ENCODE assay signal across 18 cellular contexts in the genomic region with DNA sequence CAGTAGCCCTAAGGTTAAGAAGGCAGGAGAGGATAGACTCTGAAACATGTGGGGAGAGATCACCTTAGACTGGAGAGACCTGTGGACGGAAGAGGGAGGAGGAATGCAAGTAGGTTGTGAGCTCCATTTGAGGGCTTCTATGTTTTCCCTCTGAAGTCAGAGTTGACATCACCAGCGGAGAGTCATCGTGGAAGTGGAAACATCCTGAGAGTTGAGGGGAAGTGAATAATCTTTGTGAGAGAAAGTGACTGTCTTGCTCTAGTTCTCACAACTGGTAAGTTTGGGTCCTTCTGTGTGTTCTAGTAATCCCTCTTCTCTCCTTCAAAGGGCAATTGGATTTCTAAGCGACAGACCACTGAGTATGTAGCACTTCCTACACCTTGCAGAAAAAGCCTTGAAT.
A peak's percentile ranks its signal among the peaks of the same experiment; 100 is the strongest.
DNase-seq lines count a peak whose midpoint lies in the region; ATAC-seq lines count a peak whose summit lies in the region.
"Had no signal": no experiment of that assay in that cellular context is flagged by ENCODE, and none has a peak within 500 bp of the region (broad histone marks: within the 10 kb centered on the region; RNA-seq: fewer than 3 reads in every experiment).

No MANE protein-coding gene starts in this region.

- no peaks in the 10 kb centered on the region for H3K36me3 Mint-ChIP-seq in T-helper 1 cell treated with Interleukin-12 subunit alpha and Interleukin-12 subunit beta and Interleukin-4 antibody, amounts not matched to agents 30 μg/mL and 1 μg/mL, for 36 hours (ENCODE audit: low read depth)
- H3K36me3 Mint-ChIP-seq: WTC11 had no signal

- no peaks in the 10 kb centered on the region for H3K9me3 Mint-ChIP-seq in T-helper 1 cell treated with Interleukin-12 subunit alpha and Interleukin-12 subunit beta and Interleukin-4 antibody, amounts not matched to agents 30 μg/mL and 1 μg/mL, for 36 hours
- H3K9me3 Mint-ChIP-seq: WTC11 had no signal

- peak overlapping the region; percentile 6 for H3K27ac Mint-ChIP-seq in T-helper 1 cell treated with Interleukin-12 subunit alpha and Interleukin-12 subunit beta and Interleukin-4 antibody, amounts not matched to agents 30 μg/mL and 1 μg/mL, for 36 hours
- H3K27ac Mint-ChIP-seq: WTC11 had no signal

- peaks cover 34% of the 10 kb centered on the region for H3K4me1 Mint-ChIP-seq in T-helper 1 cell treated with Interleukin-12 subunit alpha and Interleukin-12 subunit beta and Interleukin-4 antibody, amounts not matched to agents 30 μg/mL and 1 μg/mL, for 36 hours (ENCODE audit: low read depth)

- no peak for ATAC-seq in GM18868 (IDR thresholded peaks at IDR 0.05; ENCODE audit: unreplicated experiment)
- no peak for ATAC-seq in HG03025 (IDR thresholded peaks at IDR 0.05; ENCODE audit: low FRiP score, unreplicated experiment)
- ATAC-seq: esophagus mucosa, HCT116, left lobe of liver, WTC11 had no signal

- peak; percentile 23 for DNase-seq in stimulated activated CD4-positive, alpha-beta T cell treated with anti-CD3 and anti-CD28 coated beads, Interleukin-4, amount 100 ng/mL, for 24 hours
- DNase-seq in stimulated activated CD4-positive, alpha-beta T cell treated with anti-CD3 and anti-CD28 coated beads, Interleukin-12 subunit alpha, Interleukin-12 subunit beta, amount 100 ng/mL, for 4 hours, result no peak
- peak; percentile 60 for DNase-seq in medulla oblongata (ENCODE audit: extremely low spot score)
- DNase-seq in cortex of kidney (lab: John Stamatoyannopoulos, UW), result no peak
- DNase-seq: AML-193, amygdala, NCI-H1105, NCI-H2107, NCI-H524 treated with DMSO at 0.1 percent for 48 hours, Right ventricle myocardium superior, substantia nigra had no signal

- H3K27me3 Mint-ChIP-seq in T-helper 1 cell treated with Interleukin-12 subunit alpha and Interleukin-12 subunit beta and Interleukin-4 antibody, amounts not matched to agents 30 μg/mL and 1 μg/mL, for 36 hours (ENCODE audit: low read depth), result no peaks in the 10 kb centered on the region

- H3K4me3 Mint-ChIP-seq in T-helper 1 cell treated with Interleukin-12 subunit alpha and Interleukin-12 subunit beta and Interleukin-4 antibody, amounts not matched to agents 30 μg/mL and 1 μg/mL, for 36 hours, result peak overlapping the region; percentile 26
- H3K4me3 Mint-ChIP-seq: WTC11 had no signal

Comparison
In these comparisons a context has a peak if more than half of its experiments do, and no peak if none do; other contexts are left out.
1. DNase-seq: peak in stimulated activated CD4-positive, alpha-beta T cell treated with anti-CD3 and anti-CD28 coated beads, Interleukin-4, amount 100 ng/mL, for 24 hours (single experiment) and medulla oblongata (single experiment); none in stimulated activated CD4-positive, alpha-beta T cell treated with anti-CD3 and anti-CD28 coated beads, Interleukin-12 subunit alpha, Interleukin-12 subunit beta, amount 100 ng/mL, for 4 hours (single experiment) and cortex of kidney (single experiment).